ENCODE assay signal across 10 cellular contexts in the genomic region with DNA sequence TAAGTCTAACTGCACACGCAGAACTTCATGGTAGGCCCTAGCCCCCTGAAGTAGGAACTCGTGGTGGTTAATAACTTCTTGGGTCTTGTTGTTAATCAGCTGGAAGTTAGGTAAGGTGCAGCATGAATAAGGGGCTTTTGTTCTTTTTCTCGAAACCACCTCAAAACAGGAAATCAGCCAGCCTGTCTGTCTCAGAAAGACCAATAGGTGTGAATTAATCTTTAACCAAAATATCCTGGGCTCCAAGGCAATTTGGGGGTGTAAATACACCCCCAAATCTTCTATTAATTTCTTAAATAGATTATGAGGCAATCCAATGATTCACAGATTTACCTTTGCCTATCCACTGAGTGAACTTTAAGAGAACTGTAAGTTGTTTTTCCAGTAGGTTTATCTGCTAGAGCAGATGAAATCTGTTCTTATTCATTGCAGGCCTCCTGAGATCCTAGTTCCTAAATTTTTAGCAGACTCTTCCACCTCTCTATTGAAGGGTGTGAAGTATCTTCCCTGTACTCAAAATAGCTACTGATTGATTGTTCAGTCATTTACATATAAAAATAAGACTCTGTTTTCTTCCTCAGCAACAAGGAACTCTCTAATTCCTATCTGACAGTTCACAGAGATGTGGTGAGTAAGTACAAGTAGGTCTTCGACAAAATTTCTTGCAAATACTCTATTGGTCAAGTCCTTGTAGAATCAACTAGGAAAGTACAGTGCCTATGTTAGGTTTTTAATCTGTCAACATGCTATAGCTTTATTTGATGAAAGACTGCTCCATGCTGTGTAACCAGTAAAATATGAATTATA.
DNase-seq lines count a peak whose midpoint lies in the region; ATAC-seq, FAIRE-seq and TF ChIP-seq lines count a peak whose summit lies in the region.
"Had no signal": no experiment of that assay in that cellular context is flagged by ENCODE, and none has a peak within 500 bp of the region (broad histone marks: within the 10 kb centered on the region; RNA-seq: fewer than 3 reads in every experiment).

No MANE protein-coding gene starts in this region.

- no peaks in the 10 kb centered on the region for H3K27me3 ChIP-seq in GM06990 (replicated peaks; ENCODE audit: control insufficient read depth, insufficient read depth, low read length)
- no peaks in the 10 kb centered on the region for H3K27me3 ChIP-seq in gastroesophageal sphincter

- peaks cover 0 to 20% (median 10%) of the 10 kb centered on the region in 3 donors for H3K4me1 ChIP-seq in gastroesophageal sphincter

- ATAC-seq in HG03196 (IDR thresholded peaks at IDR 0.05; ENCODE audit: unreplicated experiment) (peak; percentile 95), gastroesophageal sphincter (no peak)

- TF ChIP-seq EP300 in gastroesophageal sphincter (IDR thresholded peaks at IDR 0.05): no peak

- 55 to 70% methylated on average over 2 to 4 of the region's 4 CpGs for WGBS in gastroesophageal sphincter (ENCODE audit: low coverage in 1 of 2), 2 donors

- TF ChIP-seq CTCF in GM06990 (IDR thresholded peaks at IDR 0.05; ENCODE audit: insufficient read depth, low read length, poor library complexity, severe bottlenecking) (no peak), GM20000 (IDR thresholded peaks at IDR 0.05; ENCODE audit: extremely low read depth, missing control alignments) (no peak), gastroesophageal sphincter (IDR thresholded peaks at IDR 0.05) (no peak)

- FAIRE-seq in GM12891 (lab: Jason Lieb, UNC): no peak
- FAIRE-seq: D721Med had no signal

- DNase-seq in GM06990 (ENCODE audit: extremely low read depth, insufficient read length): peak; percentile 15
- DNase-seq in GM20000 (ENCODE audit: low spot score): peak; percentile 19
- DNase-seq in pons (ENCODE audit: low spot score): no peak
- DNase-seq in GM12891 (ENCODE audit: insufficient read length, low spot score): no peak
- DNase-seq in HuH-7 (ENCODE audit: low spot score): no peak
- no peak for DNase-seq in hippocampal formation (lab: John Stamatoyannopoulos, UW)
- DNase-seq: activated gamma-delta T cell had no signal

- no peak overlapping the region for H3K4me3 ChIP-seq in GM06990 (replicated peaks; ENCODE audit: low read depth, low read length)
- H3K4me3 ChIP-seq in gastroesophageal sphincter: no peak overlapping the region

- TF ChIP-seq POLR2A in gastroesophageal sphincter (IDR thresholded peaks at IDR 0.05) (no peak), GM12891 (IDR thresholded peaks at IDR 0.05; ENCODE audit: low read depth, low read length) (no peak)

- H3K36me3 ChIP-seq in GM06990 (ENCODE audit: control insufficient read depth, insufficient read depth, low read length) (no peaks in the 10 kb centered on the region), gastroesophageal sphincter (no peaks in the 10 kb centered on the region)

- no peaks in the 10 kb centered on the region for H3K9me3 ChIP-seq in gastroesophageal sphincter

- H3K27ac ChIP-seq in gastroesophageal sphincter: peak overlapping the region in 3 of 4 donors; percentile 14 to 28 (median 20)

TF ChIP-seq in GM12891, 5 proteins besides CTCF, POLR2A, EP300 and RAD21:
- TF ChIP-seq PAX5 (IDR thresholded peaks at IDR 0.05; ENCODE audit: insufficient read depth, low read length, severe bottlenecking) (no peak), POLR2AphosphoS5 (IDR thresholded peaks at IDR 0.05; ENCODE audit: low read depth, low read length) (no peak), POU2F2 (IDR thresholded peaks at IDR 0.05; ENCODE audit: low read depth, low read length) (no peak)

Comparison
In these comparisons a context has a peak if more than half of its experiments do, and no peak if none do; other contexts are left out.
1. DNase-seq: peak in GM06990 (single experiment) and GM20000 (single experiment); none in pons (single experiment), GM12891 (single experiment), HuH-7 (single experiment) and hippocampal formation (0 of 2).